ENCODE assay signal across 19 cellular contexts in the genomic region with DNA sequence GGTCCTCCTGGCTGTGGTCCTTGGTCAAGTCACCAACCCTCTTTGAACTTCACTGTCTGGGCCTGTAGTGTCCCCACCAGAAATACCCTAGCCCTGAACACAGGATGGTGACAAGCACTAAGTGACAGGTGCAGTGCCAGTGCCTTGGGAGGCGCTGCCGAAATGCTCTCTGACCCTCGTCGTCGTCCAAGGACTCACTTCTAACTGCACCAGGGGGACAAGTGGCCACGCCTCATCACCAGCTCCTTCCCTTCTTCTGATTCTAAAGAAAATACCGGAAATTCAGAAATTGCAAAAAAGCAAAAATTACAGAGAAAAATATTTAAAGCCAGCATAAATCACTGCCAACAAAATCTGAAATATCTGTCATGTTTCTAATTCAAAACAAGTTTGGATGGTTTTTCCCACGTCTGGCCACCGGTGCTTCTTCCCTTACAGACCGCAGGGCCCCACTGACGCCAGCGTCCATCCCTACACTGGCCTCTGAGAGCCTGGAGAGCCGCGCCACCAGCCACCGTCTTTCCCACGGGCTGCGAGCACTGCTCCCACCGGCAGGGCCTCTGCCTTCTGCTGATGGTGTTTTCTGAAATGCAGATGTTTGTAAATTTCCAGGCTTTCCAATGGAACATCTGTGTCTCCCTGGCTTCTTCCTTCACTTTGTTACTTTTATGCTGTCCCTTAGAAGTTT. TPM values are rescaled to one million over a fixed set of nuclear protein-coding genes. Genes with fewer than 3 reads are reported as not detected.
DNase-seq lines count a peak whose midpoint lies in the region; ATAC-seq and TF ChIP-seq lines count a peak whose summit lies in the region.
"Had no signal": no experiment of that assay in that cellular context is flagged by ENCODE, and none has a peak within 500 bp of the region (broad histone marks: within the 10 kb centered on the region; RNA-seq: fewer than 3 reads in every experiment).

No MANE protein-coding gene starts in this region.

- POLR2A ChIA-PET in activated CD4-positive, alpha-beta T cell treated with anti-CD3 and anti-CD28 coated beads for 36 hours (lab: Charles Lee), result no interaction called here
- POLR2A ChIA-PET in CD8-positive, alpha-beta memory T cell (lab: Charles Lee), result no interaction called here

- H3K27ac ChIP-seq in brain microvascular endothelial cell (no peak overlapping the region), sigmoid colon (no peak overlapping the region), MM.1S (ENCODE audit: low read length) (no peak overlapping the region)
- H3K27ac ChIP-seq in CD8-positive, alpha-beta memory T cell (ENCODE audit: low read depth, low read length), result no peak overlapping the region
- H3K27ac ChIP-seq: 22Rv1, BLaER1, esophagus muscularis mucosa had no signal

- H3K4me3 ChIP-seq in brain microvascular endothelial cell (ENCODE audit: low read depth, low read length) (no peak overlapping the region), sigmoid colon (no peak overlapping the region), MM.1S (ENCODE audit: low read length) (no peak overlapping the region)
- H3K4me3 ChIP-seq in CD8-positive, alpha-beta memory T cell (ENCODE audit: low read length), result no peak overlapping the region
- H3K4me3 ChIP-seq: BLaER1, esophagus muscularis mucosa had no signal

- TF ChIP-seq EP300 in sigmoid colon (IDR thresholded peaks at IDR 0.05), result no peak

- no peaks in the 10 kb centered on the region for H3K36me3 Mint-ChIP-seq in activated CD4-positive, alpha-beta T cell treated with anti-CD3 and anti-CD28 coated beads for 36 hours (ENCODE audit: low read depth)
- H3K36me3 Mint-ChIP-seq in CD8-positive, alpha-beta memory T cell, result no peaks in the 10 kb centered on the region

- DNase-seq in activated CD4-positive, alpha-beta T cell treated with anti-CD3 and anti-CD28 coated beads for 36 hours, result peak; percentile 2
- DNase-seq in activated CD4-positive, alpha-beta T cell treated with anti-CD3 and anti-CD28 coated beads for 1 hour, result no peak
- DNase-seq in brain microvascular endothelial cell (peak; percentile 51), iris pigment epithelial cell (ENCODE audit: low read depth) (peak; percentile 8), sigmoid colon (peak; percentile 64), MM.1S (no peak)
- DNase-seq in CD8-positive, alpha-beta memory T cell, result no peak
- DNase-seq in stimulated activated naive CD4-positive, alpha-beta T cell treated with Interleukin-2 at 50 U/mL for 16 hours (lab: John Stamatoyannopoulos, UW), result no peak
- DNase-seq: activated CD4-positive, alpha-beta T cell treated with anti-CD3 and anti-CD28 coated beads for 48 hours; activated naive CD4-positive, alpha-beta T cell treated with anti-CD3 and anti-CD28 coated beads, Interleukin-2, amount 50 U/mL, for 16 hours; activated T-cell treated with anti-CD3 and anti-CD28 coated beads for 4 hours; DMS53; NCI-H2081; NCI-H69; OCI-M1; T1000 had no signal

- no peaks in the 10 kb centered on the region for H3K79me2 ChIP-seq in MM.1S (ENCODE audit: low read length)

- 72 to 73% methylated on average over 18 of the region's 18 CpGs for WGBS in sigmoid colon, 2 donors

- intact Hi-C loops in activated CD4-positive, alpha-beta T cell treated with anti-CD3 and anti-CD28 coated beads for 36 hours (cut with DNase I, micrococcal nuclease), result no loop called here
- intact Hi-C loops in sigmoid colon (cut with DNase I), result no loop called here

- H3K36me3 ChIP-seq in brain microvascular endothelial cell (replicated peaks), result no peaks in the 10 kb centered on the region
- H3K36me3 ChIP-seq in sigmoid colon, result no peaks in the 10 kb centered on the region
- no peaks in the 10 kb centered on the region for H3K36me3 ChIP-seq in MM.1S (replicated peaks; ENCODE audit: insufficient read depth, low read length)
- H3K36me3 ChIP-seq in CD8-positive, alpha-beta memory T cell (ENCODE audit: insufficient read depth, low read length), result no peaks in the 10 kb centered on the region
- H3K36me3 ChIP-seq: BLaER1, esophagus muscularis mucosa had no signal

- H3K9me3 Mint-ChIP-seq in activated CD4-positive, alpha-beta T cell treated with anti-CD3 and anti-CD28 coated beads for 36 hours (ENCODE audit: low read depth), result no peaks in the 10 kb centered on the region
- no peaks in the 10 kb centered on the region for H3K9me3 Mint-ChIP-seq in CD8-positive, alpha-beta memory T cell

- H2AFZ ChIP-seq in MM.1S (ENCODE audit: low read length), result no peak overlapping the region

- no peaks in the 10 kb centered on the region for H4K20me1 ChIP-seq in MM.1S (ENCODE audit: insufficient read depth, low read length)
- H4K20me1 ChIP-seq: BLaER1 had no signal

- H3K4me3 Mint-ChIP-seq in activated CD4-positive, alpha-beta T cell treated with anti-CD3 and anti-CD28 coated beads for 36 hours, result no peak overlapping the region
- no peak overlapping the region for H3K4me3 Mint-ChIP-seq in CD8-positive, alpha-beta memory T cell

- H3K27me3 ChIP-seq in brain microvascular endothelial cell (replicated peaks) (no peaks in the 10 kb centered on the region), sigmoid colon (no peaks in the 10 kb centered on the region), MM.1S (replicated peaks; ENCODE audit: insufficient read depth, low read length) (peaks cover 38% of the 10 kb centered on the region)
- H3K27me3 ChIP-seq in CD8-positive, alpha-beta memory T cell (ENCODE audit: insufficient read depth, low read length, poor library complexity, severe bottlenecking), result no peaks in the 10 kb centered on the region
- H3K27me3 ChIP-seq: BLaER1 had no signal

- H3F3A ChIP-seq in MM.1S (ENCODE audit: insufficient read depth, low read length), result no peaks in the 10 kb centered on the region

- TF ChIP-seq POLR2A in sigmoid colon (IDR thresholded peaks at IDR 0.05), result no peak

- no peaks in the 10 kb centered on the region for H3K9me3 ChIP-seq in sigmoid colon
- no peaks in the 10 kb centered on the region for H3K9me3 ChIP-seq in MM.1S (replicated peaks; ENCODE audit: insufficient read depth, low read length)
- H3K9me3 ChIP-seq in CD8-positive, alpha-beta memory T cell (ENCODE audit: low read length), result no peaks in the 10 kb centered on the region
- H3K9me3 ChIP-seq: BLaER1, esophagus muscularis mucosa had no signal

- peaks cover 10% of the 10 kb centered on the region for H3K4me1 Mint-ChIP-seq in activated CD4-positive, alpha-beta T cell treated with anti-CD3 and anti-CD28 coated beads for 36 hours
- peaks cover 0 to 9% (median under 1%) of the 10 kb centered on the region in 3 donors for H3K4me1 Mint-ChIP-seq in CD8-positive, alpha-beta memory T cell

- no peak overlapping the region for H3K4me2 ChIP-seq in MM.1S (ENCODE audit: low read depth, low read length)
- H3K4me2 ChIP-seq: BLaER1 had no signal

- in situ Hi-C loops in brain microvascular endothelial cell (cut with HindIII; ENCODE audit: low pct_ligation_motif_present, low sequenced_read_pairs), result no loop called here

- H3K4me1 ChIP-seq in sigmoid colon, result no peaks in the 10 kb centered on the region
- no peaks in the 10 kb centered on the region for H3K4me1 ChIP-seq in MM.1S (ENCODE audit: low read length)
- H3K4me1 ChIP-seq in CD8-positive, alpha-beta memory T cell (ENCODE audit: insufficient read depth, low read length), result no peaks in the 10 kb centered on the region
- H3K4me1 ChIP-seq: esophagus muscularis mucosa had no signal

- H3K9ac ChIP-seq in MM.1S (ENCODE audit: low read length), result no peak overlapping the region
- H3K9ac ChIP-seq: BLaER1 had no signal

- ATAC-seq in activated CD4-positive, alpha-beta T cell treated with anti-CD3 and anti-CD28 coated beads for 36 hours, result no peak

- H3K9me2 ChIP-seq in MM.1S (replicated peaks; ENCODE audit: insufficient read depth, low read length), result no peaks in the 10 kb centered on the region

- no peak overlapping the region for H3K27ac Mint-ChIP-seq in activated CD4-positive, alpha-beta T cell treated with anti-CD3 and anti-CD28 coated beads for 36 hours
- no peak overlapping the region for H3K27ac Mint-ChIP-seq in CD8-positive, alpha-beta memory T cell

- TF ChIP-seq CTCF in brain microvascular endothelial cell (IDR thresholded peaks at IDR 0.05; ENCODE audit: low read depth, low read length, missing control alignments), result no peak
- no peak for TF ChIP-seq CTCF in sigmoid colon (IDR thresholded peaks at IDR 0.05)
- no peak for TF ChIP-seq CTCF in MM.1S (IDR thresholded peaks at IDR 0.05; ENCODE audit: low read length)

- CTCF ChIA-PET in activated CD4-positive, alpha-beta T cell treated with anti-CD3 and anti-CD28 coated beads for 36 hours (lab: Charles Lee), result no interaction called here
- CTCF ChIA-PET in CD8-positive, alpha-beta memory T cell (lab: Charles Lee), result no interaction called here

- H3K27me3 Mint-ChIP-seq in activated CD4-positive, alpha-beta T cell treated with anti-CD3 and anti-CD28 coated beads for 36 hours, result no peaks in the 10 kb centered on the region
- H3K27me3 Mint-ChIP-seq in CD8-positive, alpha-beta memory T cell, result peaks cover 3 to 16% of the 10 kb centered on the region in 2 donors

RNA-seq across cellular contexts. Expression of gene GPC1, which starts 37.4 kb away (rescaled TPM):
- total RNA-seq in activated CD4-positive, alpha-beta T cell treated with anti-CD3 and anti-CD28 coated beads for 36 hours, result 1 to 10 TPM; 1.7 to 2.0 TPM
- 10 to 100 TPM in 3 of 4 donors, 1 to 10 TPM in 1; 7.2 to 30.7 (median 23.7) TPM for total RNA-seq in sigmoid colon
- polyA plus RNA-seq in sigmoid colon, result 10 to 100 TPM in 1 of 3 donors, 1 to 10 TPM in 2; 3.0 to 15.8 (median 7.2) TPM
- total RNA-seq in CD8-positive, alpha-beta memory T cell, result 1 to 10 TPM; 1.9 to 2.4 TPM
- 0.17 TPM for polyA plus RNA-seq in CD8-positive, alpha-beta memory T cell

Comparison
In these comparisons a context has a peak if more than half of its experiments do, and no peak if none do; other contexts are left out.
1. DNase-seq: peak in activated CD4-positive, alpha-beta T cell treated with anti-CD3 and anti-CD28 coated beads for 36 hours (single experiment), brain microvascular endothelial cell (single experiment), iris pigment epithelial cell (single experiment) and sigmoid colon (single experiment); none in activated CD4-positive, alpha-beta T cell treated with anti-CD3 and anti-CD28 coated beads for 1 hour (single experiment), MM.1S (single experiment), CD8-positive, alpha-beta memory T cell (0 of 5) and stimulated activated naive CD4-positive, alpha-beta T cell treated with Interleukin-2 at 50 U/mL for 16 hours (single experiment).